ENCODE assay signal across 8 cellular contexts in genomic region chr10:11242443-11243386, GRCh38.
DNase-seq lines count a peak whose midpoint lies in the region; ATAC-seq and TF ChIP-seq lines count a peak whose summit lies in the region.

No MANE protein-coding gene starts in this region.

- peak overlapping the region; percentile 57 for H3K4me2 ChIP-seq in DOHH2 (ENCODE audit: low read length)

- TF ChIP-seq CTCF in DOHH2 (IDR thresholded peaks at IDR 0.05; ENCODE audit: low read depth, low read length, poor library complexity, severe bottlenecking) = no peak
- no peak for TF ChIP-seq CTCF in mucosa of descending colon (IDR thresholded peaks at IDR 0.05)
- no peak for TF ChIP-seq CTCF in WERI-Rb-1 (IDR thresholded peaks at IDR 0.05; ENCODE audit: low read depth, low read length)

- peak overlapping the region; percentile 19 for H3K4me3 Mint-ChIP-seq in activated T-helper 1 cell treated with anti-CD3 and anti-CD28 coated beads, Interleukin-12 subunit alpha, Interleukin-12 subunit beta, Interleukin-2, Interleukin-4 antibody, amounts not matched to agents 30 ng/mL and 10 ng/mL and 1 ng/mL, durations not matched to agents 14 hours and 24 hours and 36 hours

- H3K9me3 Mint-ChIP-seq in activated T-helper 1 cell treated with anti-CD3 and anti-CD28 coated beads, Interleukin-12 subunit alpha, Interleukin-12 subunit beta, Interleukin-2, Interleukin-4 antibody, amounts not matched to agents 30 ng/mL and 10 ng/mL and 1 ng/mL, durations not matched to agents 14 hours and 24 hours and 36 hours = no peaks in the 10 kb centered on the region

- no peak for DNase-seq in activated T-helper 1 cell treated with anti-CD3 and anti-CD28 coated beads, Interleukin-12 subunit alpha, Interleukin-12 subunit beta, Interleukin-2, Interleukin-4 antibody, amounts not matched to agents 30 ng/mL and 10 ng/mL and 1 ng/mL, durations not matched to agents 14 hours and 24 hours and 36 hours (ENCODE audit: low spot score)
- DNase-seq in mucosa of descending colon (peak; percentile 55 to 68 (median 58)), HAP-1 (ENCODE audit: low spot score in 2 of 2) (no peak), WERI-Rb-1 (no peak), NCI-H226 (no peak)

- peak; percentile 44 for ATAC-seq in HG03103 (IDR thresholded peaks at IDR 0.05; ENCODE audit: low read depth, unreplicated experiment)
- peak; percentile 69 for ATAC-seq in mucosa of descending colon

- in situ Hi-C loops in HAP-1 (cut with MboI; ENCODE audit: low sequenced_read_pairs) = no loop called here

- no peaks in the 10 kb centered on the region for H3K79me2 ChIP-seq in DOHH2 (ENCODE audit: control insufficient read depth, low read length)

- H3K4me1 ChIP-seq in DOHH2 (ENCODE audit: control insufficient read depth, low read length) = peaks cover 53% of the 10 kb centered on the region
- H3K4me1 ChIP-seq in mucosa of descending colon (ENCODE audit: low read depth) = no peaks in the 10 kb centered on the region
- no peaks in the 10 kb centered on the region for H3K4me1 ChIP-seq in HAP-1

- H3K36me3 ChIP-seq in DOHH2 (ENCODE audit: control insufficient read depth, low read length) (no peaks in the 10 kb centered on the region), mucosa of descending colon (ENCODE audit: low read depth) (no peaks in the 10 kb centered on the region), HAP-1 (replicated peaks) (no peaks in the 10 kb centered on the region), WERI-Rb-1 (no peaks in the 10 kb centered on the region)

- no peaks in the 10 kb centered on the region for H3K9me2 ChIP-seq in DOHH2 (replicated peaks; ENCODE audit: control insufficient read depth, low read length)

- TF ChIP-seq POLR2A in GM19193 (IDR thresholded peaks at IDR 0.05; ENCODE audit: extremely low read depth, insufficient read depth, insufficient read length) = peak; percentile 65

- H3K27ac ChIP-seq in DOHH2 (ENCODE audit: low read depth, low read length) = no peak overlapping the region
- H3K27ac ChIP-seq in WERI-Rb-1 = no peak overlapping the region

- H3K4me1 Mint-ChIP-seq in activated T-helper 1 cell treated with anti-CD3 and anti-CD28 coated beads, Interleukin-12 subunit alpha, Interleukin-12 subunit beta, Interleukin-2, Interleukin-4 antibody, amounts not matched to agents 30 ng/mL and 10 ng/mL and 1 ng/mL, durations not matched to agents 14 hours and 24 hours and 36 hours (ENCODE audit: low read depth) = peaks cover 49% of the 10 kb centered on the region

- no peaks in the 10 kb centered on the region for H3K27me3 Mint-ChIP-seq in activated T-helper 1 cell treated with anti-CD3 and anti-CD28 coated beads, Interleukin-12 subunit alpha, Interleukin-12 subunit beta, Interleukin-2, Interleukin-4 antibody, amounts not matched to agents 30 ng/mL and 10 ng/mL and 1 ng/mL, durations not matched to agents 14 hours and 24 hours and 36 hours (ENCODE audit: insufficient read depth)

- H3K27me3 ChIP-seq in DOHH2 (ENCODE audit: control insufficient read depth, low read length) (peaks cover 40% of the 10 kb centered on the region), HAP-1 (ENCODE audit: low read depth) (no peaks in the 10 kb centered on the region), WERI-Rb-1 (ENCODE audit: insufficient read depth, low read depth, severe bottlenecking) (no peaks in the 10 kb centered on the region)

- H4K20me1 ChIP-seq in DOHH2 (ENCODE audit: control insufficient read depth, insufficient read depth, low read depth, low read length) = no peaks in the 10 kb centered on the region

- peaks cover 22% of the 10 kb centered on the region for H3K36me3 Mint-ChIP-seq in activated T-helper 1 cell treated with anti-CD3 and anti-CD28 coated beads, Interleukin-12 subunit alpha, Interleukin-12 subunit beta, Interleukin-2, Interleukin-4 antibody, amounts not matched to agents 30 ng/mL and 10 ng/mL and 1 ng/mL, durations not matched to agents 14 hours and 24 hours and 36 hours (ENCODE audit: low read depth)

- no peaks in the 10 kb centered on the region for H3F3A ChIP-seq in DOHH2 (ENCODE audit: control insufficient read depth, insufficient read depth)

- peak overlapping the region; percentile 38 for H3K27ac Mint-ChIP-seq in activated T-helper 1 cell treated with anti-CD3 and anti-CD28 coated beads, Interleukin-12 subunit alpha, Interleukin-12 subunit beta, Interleukin-2, Interleukin-4 antibody, amounts not matched to agents 30 ng/mL and 10 ng/mL and 1 ng/mL, durations not matched to agents 14 hours and 24 hours and 36 hours

- intact Hi-C loops in activated T-helper 1 cell treated with anti-CD3 and anti-CD28 coated beads, Interleukin-12 subunit alpha, Interleukin-12 subunit beta, Interleukin-2, Interleukin-4 antibody, amounts not matched to agents 30 ng/mL and 10 ng/mL and 1 ng/mL, durations not matched to agents 14 hours and 24 hours and 36 hours (cut with micrococcal nuclease) = no loop called here
- intact Hi-C loops in mucosa of descending colon (cut with DNase I, micrococcal nuclease) = no loop called here

- H3K4me3 ChIP-seq in DOHH2 (ENCODE audit: low read length) (peak overlapping the region; percentile 36), mucosa of descending colon (no peak overlapping the region), HAP-1 (no peak overlapping the region), WERI-Rb-1 (ENCODE audit: low read depth, low read length) (no peak overlapping the region)

- H3K9me3 ChIP-seq in DOHH2 (ENCODE audit: control insufficient read depth, insufficient read depth, low read length) = no peaks in the 10 kb centered on the region
- H3K9me3 ChIP-seq in mucosa of descending colon = no peaks in the 10 kb centered on the region
- H3K9me3 ChIP-seq in HAP-1 = no peaks in the 10 kb centered on the region
- no peaks in the 10 kb centered on the region for H3K9me3 ChIP-seq in WERI-Rb-1 (ENCODE audit: severe bottlenecking)

Comparison
In these comparisons a context has a peak if more than half of its experiments do, and no peak if none do; other contexts are left out.
1. DNase-seq: peak in mucosa of descending colon (3 of 3); none in activated T-helper 1 cell treated with anti-CD3 and anti-CD28 coated beads, Interleukin-12 subunit alpha, Interleukin-12 subunit beta, Interleukin-2, Interleukin-4 antibody, amounts not matched to agents 30 ng/mL and 10 ng/mL and 1 ng/mL, durations not matched to agents 14 hours and 24 hours and 36 hours (single experiment), HAP-1 (0 of 2), WERI-Rb-1 (single experiment) and NCI-H226 (single experiment).